24 cellular contexts compared by ENCODE assay signal in the genomic region with DNA sequence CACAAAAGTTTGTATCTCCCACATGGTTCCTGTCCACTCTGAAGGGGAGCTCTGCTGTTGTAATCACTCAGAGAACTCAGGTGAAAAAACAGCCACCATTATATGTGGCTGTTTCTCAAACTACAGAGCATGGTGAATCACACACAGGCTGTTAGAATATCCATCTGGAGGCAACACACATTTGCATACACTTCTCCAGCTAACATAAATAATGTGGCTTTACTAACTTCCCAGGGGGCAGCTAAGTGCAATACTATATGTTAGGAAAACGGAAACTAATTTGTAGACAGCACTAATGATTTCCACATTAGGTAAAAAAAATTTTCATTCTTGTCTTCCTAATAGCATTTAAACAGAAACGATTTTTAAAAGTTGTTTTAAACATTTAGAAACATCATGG. TPM values are rescaled to one million over a fixed set of nuclear protein-coding genes. Genes with fewer than 3 reads are reported as not detected.
"Had no signal": no experiment of that assay in that cellular context is flagged by ENCODE, and none has a peak within 500 bp of the region (broad histone marks: within the 10 kb centered on the region; RNA-seq: fewer than 3 reads in every experiment).

No MANE protein-coding gene starts in this region.

- H3K27me3 ChIP-seq: heart left ventricle, spleen, tibial nerve had no signal

- DNase-seq: activated CD4-positive, alpha-beta memory T cell treated with anti-CD3 and anti-CD28 coated beads, Interleukin-2, amount 10 ng/mL, durations not matched to agents 7 days and 5 days; activated CD8-positive, alpha-beta memory T cell treated with anti-CD3 and anti-CD28 coated beads, Interleukin-2, amount 50 U/mL, for 4 hours; activated gamma-delta T cell treated with Interleukin-2 at 50 U/mL for 16 hours; activated naive CD8-positive, alpha-beta T cell treated with anti-CD3 and anti-CD28 coated beads for 36 hours; activated T-cell treated with anti-CD3 and anti-CD28 coated beads, Interleukin-2, amount 50 U/mL, for 72 hours; anterior cingulate cortex; caudate nucleus; effector memory CD4-positive, alpha-beta T cell; erythroblast; foreskin melanocyte; heart left ventricle; islet precursor cell; spleen; stimulated activated CD4-positive, alpha-beta T cell treated with anti-CD3 and anti-CD28 coated beads, Interleukin-1b, Interleukin-23, amount 100 ng/mL, for 48 hours; T-cell; T1000 had no signal

- H3K27ac Mint-ChIP-seq: activated CD4-positive, alpha-beta memory T cell treated with anti-CD3 and anti-CD28 coated beads, Interleukin-2, amount 10 ng/mL, durations not matched to agents 7 days and 5 days; activated naive CD8-positive, alpha-beta T cell treated with anti-CD3 and anti-CD28 coated beads for 36 hours; activated T-cell treated with anti-CD3 and anti-CD28 coated beads, Interleukin-2, amount 50 U/mL, for 72 hours; memory B cell; nephron; stimulated activated memory B cell treated with anti-CD40 and anti-IgM and Interleukin-4, amounts not matched to agents 10 μg/mL and 1 μg/mL and 100 μg/mL, for 72 hours; T-cell had no signal

- H3K36me3 ChIP-seq: heart left ventricle, prostate gland, spleen, tibial nerve had no signal

- H3K4me3 ChIP-seq: heart left ventricle, prostate gland, spleen, tibial nerve had no signal

- H3K36me3 Mint-ChIP-seq: memory B cell; stimulated activated memory B cell treated with anti-CD40 and anti-IgM and Interleukin-4, amounts not matched to agents 10 μg/mL and 1 μg/mL and 100 μg/mL, for 72 hours; T-cell had no signal

- H3K27me3 Mint-ChIP-seq: activated naive CD8-positive, alpha-beta T cell treated with anti-CD3 and anti-CD28 coated beads for 36 hours; memory B cell; stimulated activated memory B cell treated with anti-CD40 and anti-IgM and Interleukin-4, amounts not matched to agents 10 μg/mL and 1 μg/mL and 100 μg/mL, for 72 hours had no signal

- H3K4me1 ChIP-seq: heart left ventricle, prostate gland, spleen, tibial nerve had no signal

- H3K4me3 Mint-ChIP-seq: activated CD4-positive, alpha-beta memory T cell treated with anti-CD3 and anti-CD28 coated beads, Interleukin-2, amount 10 ng/mL, durations not matched to agents 7 days and 5 days; activated naive CD8-positive, alpha-beta T cell treated with anti-CD3 and anti-CD28 coated beads for 36 hours; activated T-cell treated with anti-CD3 and anti-CD28 coated beads, Interleukin-2, amount 50 U/mL, for 72 hours; memory B cell; nephron; stimulated activated memory B cell treated with anti-CD40 and anti-IgM and Interleukin-4, amounts not matched to agents 10 μg/mL and 1 μg/mL and 100 μg/mL, for 72 hours; T-cell had no signal

- H3K27ac ChIP-seq: heart left ventricle, prostate gland, spleen, tibial nerve, VCaP had no signal

- H3K4me1 Mint-ChIP-seq: activated CD4-positive, alpha-beta memory T cell treated with anti-CD3 and anti-CD28 coated beads, Interleukin-2, amount 10 ng/mL, durations not matched to agents 7 days and 5 days; activated naive CD8-positive, alpha-beta T cell treated with anti-CD3 and anti-CD28 coated beads for 36 hours; memory B cell; nephron; stimulated activated memory B cell treated with anti-CD40 and anti-IgM and Interleukin-4, amounts not matched to agents 10 μg/mL and 1 μg/mL and 100 μg/mL, for 72 hours; T-cell had no signal

- ATAC-seq: activated T-cell treated with anti-CD3 and anti-CD28 coated beads, Interleukin-2, amount 50 U/mL, for 72 hours; heart left ventricle; left lobe of liver; sciatic nerve; stimulated activated memory B cell treated with anti-CD40 and anti-IgM and Interleukin-4, amounts not matched to agents 10 μg/mL and 1 μg/mL and 100 μg/mL, for 72 hours; T-cell had no signal

- H3K9me3 ChIP-seq: prostate gland had no signal

RNA-seq across cellular contexts. Expression of a gene that starts 49.3 kb away (rescaled TPM):
- total RNA-seq: activated CD4-positive, alpha-beta memory T cell treated with anti-CD3 and anti-CD28 coated beads, Interleukin-2, amount 10 ng/mL, durations not matched to agents 7 days and 5 days; activated naive CD8-positive, alpha-beta T cell treated with anti-CD3 and anti-CD28 coated beads for 36 hours; activated T-cell treated with anti-CD3 and anti-CD28 coated beads, Interleukin-2, amount 50 U/mL, for 72 hours had no signal
